In the genomic region with DNA sequence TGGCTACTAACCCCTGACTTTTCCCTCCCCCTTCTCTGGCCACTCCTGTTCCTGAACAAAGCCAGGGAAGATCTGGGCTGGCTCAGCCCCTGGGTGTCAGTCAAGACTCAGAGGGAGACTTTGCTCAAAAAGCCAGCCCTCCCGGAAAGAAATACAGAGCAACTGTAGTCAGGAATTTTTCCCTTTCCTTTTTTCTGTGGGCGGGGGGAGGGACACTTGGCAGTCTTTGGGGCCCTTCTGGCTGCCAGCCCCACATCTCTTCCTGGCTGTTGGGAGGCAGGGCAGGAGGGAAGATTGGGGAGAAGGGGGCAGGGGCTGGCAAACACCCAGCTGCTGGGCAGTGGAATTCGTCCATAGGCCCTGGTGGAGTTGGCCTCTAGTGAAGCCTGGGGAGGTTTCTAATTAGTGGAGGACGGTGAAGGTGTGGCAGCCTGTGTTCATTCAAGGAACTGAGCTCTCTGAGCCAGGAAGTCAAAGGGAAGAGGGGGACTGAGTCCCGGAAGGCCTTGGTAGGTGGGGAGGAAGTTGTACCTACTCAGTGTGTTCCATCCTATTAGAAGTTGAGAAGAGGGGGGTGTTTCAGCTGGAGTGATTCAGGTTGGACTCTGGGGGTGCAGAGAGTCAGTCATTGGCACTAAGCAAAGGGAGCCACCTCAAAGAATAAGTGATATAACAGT, we compare ENCODE assay signal across 12 cellular contexts. TPM values are rescaled to one million over a fixed set of nuclear protein-coding genes. Genes with fewer than 3 reads are reported as not detected.
A peak's percentile ranks its signal among the peaks of the same experiment; 100 is the strongest.
DNase-seq lines count a peak whose midpoint lies in the region; ATAC-seq and TF ChIP-seq lines count a peak whose summit lies in the region.
"Had no signal": no experiment of that assay in that cellular context is flagged by ENCODE, and none has a peak within 500 bp of the region (broad histone marks: within the 10 kb centered on the region; RNA-seq: fewer than 3 reads in every experiment).

No MANE protein-coding gene starts in this region.

- CTCF ChIA-PET in activated CD4-positive, alpha-beta T cell treated with anti-CD3 and anti-CD28 coated beads for 36 hours (lab: Charles Lee) = interaction anchor here (1.5 kb wide), 1 partner anchor 40 kb away, joined by 4 read pairs; no protein-coding TSS in a partner anchor

- peak; percentile 33 for DNase-seq in Jurkat, Clone E6-1 (ENCODE audit: low read depth, low spot score)
- DNase-seq in dermis blood vessel endothelial cell (peak; percentile 60), mesendoderm (peak; percentile 49), tibial artery (no peak)
- no peak for DNase-seq in activated CD4-positive, alpha-beta T cell treated with anti-CD3 and anti-CD28 coated beads for 36 hours
- DNase-seq in NK-92 treated with Interleukin-12 subunit alpha and Interleukin-12 subunit beta, amount 100 ng/mL, for 24 hours (lab: John Stamatoyannopoulos, UW) = no peak
- no peak for DNase-seq in activated T-cell treated with anti-CD3 and anti-CD28 coated beads, Interleukin-2, amount 50 U/mL, for 4 hours
- DNase-seq: activated T-cell treated with anti-CD3 and anti-CD28 coated beads, Interleukin-2, amount 50 U/mL, for 24 hours; foreskin fibroblast; NCI-H146 had no signal

- no peak overlapping the region for H4K8ac ChIP-seq in mesendoderm (ENCODE audit: low read depth, low read length)

- POLR2A ChIA-PET in activated CD4-positive, alpha-beta T cell treated with anti-CD3 and anti-CD28 coated beads for 36 hours (lab: Charles Lee) = interaction anchor here (0.6 kb wide), 1 partner anchor 146 kb away, joined by 3 read pairs; a partner anchor contains a TSS

- no peak for TF ChIP-seq CTCF in tibial artery (IDR thresholded peaks at IDR 0.05)

- no peak overlapping the region for H3K4me3 ChIP-seq in Jurkat, Clone E6-1 (ENCODE audit: low read length)
- H3K4me3 ChIP-seq in mesendoderm (ENCODE audit: low read length) (no peak overlapping the region), tibial artery (no peak overlapping the region)
- H3K4me3 ChIP-seq: cardiac muscle cell had no signal

- H3K79me1 ChIP-seq in mesendoderm (ENCODE audit: low read length) = peaks cover 6% of the 10 kb centered on the region

- H3K9me3 ChIP-seq in tibial artery = no peaks in the 10 kb centered on the region

- no peaks in the 10 kb centered on the region for H3K36me3 ChIP-seq in mesendoderm (ENCODE audit: control insufficient read depth, insufficient read depth, low read length)
- H3K36me3 ChIP-seq in tibial artery = peaks cover 5 to 21% (median 9%) of the 10 kb centered on the region in 3 donors
- H3K36me3 ChIP-seq: cardiac muscle cell had no signal

- H2BK5ac ChIP-seq in mesendoderm (ENCODE audit: low read length) = no peak overlapping the region

- H3K4me1 Mint-ChIP-seq in activated CD4-positive, alpha-beta T cell treated with anti-CD3 and anti-CD28 coated beads for 36 hours = peaks cover 5% of the 10 kb centered on the region
- no peaks in the 10 kb centered on the region for H3K4me1 Mint-ChIP-seq in activated T-cell treated with anti-CD3 and anti-CD28 coated beads, Interleukin-2, amount 50 U/mL, for 4 hours (ENCODE audit: low read depth)

- peak overlapping the region; percentile 20 for H3K4ac ChIP-seq in mesendoderm (ENCODE audit: low read depth, low read length)

- H3K9ac ChIP-seq in mesendoderm (ENCODE audit: low read length) = no peak overlapping the region

- H2AK5ac ChIP-seq in mesendoderm (ENCODE audit: low read length) = no peak overlapping the region

- no peak overlapping the region for H3K27ac Mint-ChIP-seq in activated CD4-positive, alpha-beta T cell treated with anti-CD3 and anti-CD28 coated beads for 36 hours
- H3K27ac Mint-ChIP-seq: activated T-cell treated with anti-CD3 and anti-CD28 coated beads, Interleukin-2, amount 50 U/mL, for 24 hours had no signal

- H3K23ac ChIP-seq in mesendoderm (ENCODE audit: low read length) = no peak overlapping the region

- WGBS in mesendoderm (ENCODE audit: extremely low coverage, insufficient coverage, low lambda C conversion rate) = no CpG with 5 or more reads among the region's 5 CpGs

- H3K9me3 Mint-ChIP-seq in activated CD4-positive, alpha-beta T cell treated with anti-CD3 and anti-CD28 coated beads for 36 hours (ENCODE audit: low read depth) = no peaks in the 10 kb centered on the region
- no peaks in the 10 kb centered on the region for H3K9me3 Mint-ChIP-seq in activated T-cell treated with anti-CD3 and anti-CD28 coated beads, Interleukin-2, amount 50 U/mL, for 4 hours
- H3K9me3 Mint-ChIP-seq: activated T-cell treated with anti-CD3 and anti-CD28 coated beads, Interleukin-2, amount 50 U/mL, for 24 hours had no signal

- no peak overlapping the region for H4K5ac ChIP-seq in mesendoderm (ENCODE audit: low read length)

- ATAC-seq in activated CD4-positive, alpha-beta T cell treated with anti-CD3 and anti-CD28 coated beads for 36 hours = no peak
- no peak for ATAC-seq in activated T-cell treated with anti-CD3 and anti-CD28 coated beads, Interleukin-2, amount 50 U/mL, for 4 hours
- ATAC-seq: Panc1 had no signal

- intact Hi-C loops in tibial artery (cut with DNase I; ENCODE audit: low total_unique reads) = no loop called here
- intact Hi-C loops in activated CD4-positive, alpha-beta T cell treated with anti-CD3 and anti-CD28 coated beads for 36 hours (cut with DNase I, micrococcal nuclease) = no loop called here

- H3K4me1 ChIP-seq in mesendoderm (ENCODE audit: control insufficient read depth, low read depth, low read length) (peaks cover 8% of the 10 kb centered on the region), tibial artery (peaks cover 0 to 67% (median 36%) of the 10 kb centered on the region in 4 donors)

- H3K36me3 Mint-ChIP-seq in activated CD4-positive, alpha-beta T cell treated with anti-CD3 and anti-CD28 coated beads for 36 hours (ENCODE audit: low read depth) = no peaks in the 10 kb centered on the region
- no peaks in the 10 kb centered on the region for H3K36me3 Mint-ChIP-seq in activated T-cell treated with anti-CD3 and anti-CD28 coated beads, Interleukin-2, amount 50 U/mL, for 4 hours (ENCODE audit: insufficient read depth)

- peaks cover 6% of the 10 kb centered on the region for H3K27me3 Mint-ChIP-seq in activated CD4-positive, alpha-beta T cell treated with anti-CD3 and anti-CD28 coated beads for 36 hours
- H3K27me3 Mint-ChIP-seq in activated T-cell treated with anti-CD3 and anti-CD28 coated beads, Interleukin-2, amount 50 U/mL, for 4 hours (ENCODE audit: low read depth) = peaks cover 18% of the 10 kb centered on the region

- H3K56ac ChIP-seq in mesendoderm (ENCODE audit: low read length) = peak overlapping the region; percentile 54

- no peak overlapping the region for H2BK15ac ChIP-seq in mesendoderm (replicated peaks; ENCODE audit: low read depth)

- no peak overlapping the region for H3K18ac ChIP-seq in mesendoderm (ENCODE audit: low read length)

- peaks cover 10% of the 10 kb centered on the region for H3K79me2 ChIP-seq in mesendoderm (ENCODE audit: control insufficient read depth, insufficient read depth, low read length)

- no peak overlapping the region for H3K4me2 ChIP-seq in mesendoderm (ENCODE audit: low read length)

- H3K27me3 ChIP-seq in mesendoderm (ENCODE audit: insufficient read depth, low read length, poor library complexity) (no peaks in the 10 kb centered on the region), tibial artery (no peaks in the 10 kb centered on the region)
- H3K27me3 ChIP-seq: cardiac muscle cell had no signal

- no peak overlapping the region for H3K4me3 Mint-ChIP-seq in activated CD4-positive, alpha-beta T cell treated with anti-CD3 and anti-CD28 coated beads for 36 hours
- no peak overlapping the region for H3K4me3 Mint-ChIP-seq in activated T-cell treated with anti-CD3 and anti-CD28 coated beads, Interleukin-2, amount 50 U/mL, for 4 hours
- H3K4me3 Mint-ChIP-seq: activated T-cell treated with anti-CD3 and anti-CD28 coated beads, Interleukin-2, amount 50 U/mL, for 24 hours had no signal

- H3K27ac ChIP-seq in mesendoderm (ENCODE audit: low read depth, low read length) = peak overlapping the region; percentile 33
- peak overlapping the region; percentile 27 to 56 for H3K27ac ChIP-seq in tibial artery
- H3K27ac ChIP-seq: cardiac muscle cell had no signal

- no peak overlapping the region for H2BK120ac ChIP-seq in mesendoderm (ENCODE audit: low read depth, low read length)

RNA-seq across cellular contexts. Expression of a gene that starts 10.9 kb away (rescaled TPM):
- 229 TPM for polyA plus RNA-seq in Jurkat, Clone E6-1 (2012; ENCODE audit: insufficient read depth, insufficient read length)
- total RNA-seq in dermis blood vessel endothelial cell = 159 and 263 TPM in 2 replicates
- 158 TPM for polyA plus RNA-seq in mesendoderm (2013, experiment 1 of 2)
- polyA plus RNA-seq in mesendoderm (2013, experiment 2 of 2) = 159 TPM
- 10 to 100 TPM in 1 of 2 experiments, 1 to 10 TPM in 1; 9.8 to 11.5 TPM for total RNA-seq in activated CD4-positive, alpha-beta T cell treated with anti-CD3 and anti-CD28 coated beads for 36 hours
- total RNA-seq in activated T-cell treated with anti-CD3 and anti-CD28 coated beads, Interleukin-2, amount 50 U/mL, for 4 hours = 1 to 10 TPM in 2 of 3 donors, under 1 TPM in 1; 0.73 to 1.9 (median 1.4) TPM

RNA-seq across cellular contexts. Expression of a gene that starts 51.2 kb away (rescaled TPM):
- 0.45 TPM for polyA plus RNA-seq in Jurkat, Clone E6-1 (2012; ENCODE audit: insufficient read depth, insufficient read length)
- 0.65 and 6.1 TPM in 2 replicates for total RNA-seq in dermis blood vessel endothelial cell
- polyA plus RNA-seq in mesendoderm (2013, experiment 1 of 2) = 0.35 TPM
- 0.32 TPM for polyA plus RNA-seq in mesendoderm (2013, experiment 2 of 2)
- total RNA-seq in activated CD4-positive, alpha-beta T cell treated with anti-CD3 and anti-CD28 coated beads for 36 hours = not detected
- 1 to 10 TPM; 1.8 to 2.7 (median 2.4) TPM for total RNA-seq in activated T-cell treated with anti-CD3 and anti-CD28 coated beads, Interleukin-2, amount 50 U/mL, for 4 hours

Comparison
In these comparisons a context has a peak if more than half of its experiments do, and no peak if none do; other contexts are left out.
1. DNase-seq: peak in Jurkat, Clone E6-1 (single experiment), dermis blood vessel endothelial cell (single experiment) and mesendoderm (single experiment); none in tibial artery (0 of 2), activated CD4-positive, alpha-beta T cell treated with anti-CD3 and anti-CD28 coated beads for 36 hours (single experiment), NK-92 treated with Interleukin-12 subunit alpha and Interleukin-12 subunit beta, amount 100 ng/mL, for 24 hours (single experiment) and activated T-cell treated with anti-CD3 and anti-CD28 coated beads, Interleukin-2, amount 50 U/mL, for 4 hours (single experiment).
2. RNA of a gene that starts 10.9 kb away (total RNA-seq): 159 to 263 TPM in dermis blood vessel endothelial cell; 9.8 to 11.5 TPM in activated CD4-positive, alpha-beta T cell treated with anti-CD3 and anti-CD28 coated beads for 36 hours and 0.73 to 1.9 TPM in activated T-cell treated with anti-CD3 and anti-CD28 coated beads, Interleukin-2, amount 50 U/mL, for 4 hours; every median in the first group is over 10 times any median in the second.